10 cellular contexts compared by ENCODE assay signal in genomic region chr12:8034802-8035201, GRCh38. TPM values are rescaled to one million over a fixed set of nuclear protein-coding genes. Genes with fewer than 3 reads are reported as not detected.
DNase-seq lines count a peak whose midpoint lies in the region; ATAC-seq and TF ChIP-seq lines count a peak whose summit lies in the region.
"Had no signal": no experiment of that assay in that cellular context is flagged by ENCODE, and none has a peak within 500 bp of the region (broad histone marks: within the 10 kb centered on the region; RNA-seq: fewer than 3 reads in every experiment).

No MANE protein-coding gene starts in this region.

- H3K36me3 ChIP-seq in HUES6 (ENCODE audit: control insufficient read depth, insufficient read depth, low read length), result peaks cover 2% of the 10 kb centered on the region; the same call in 1 of the 2 replicates
- peaks cover 2% of the 10 kb centered on the region for H3K36me3 ChIP-seq in colonic mucosa

- no peak for ATAC-seq in natural killer cell

- H3K4me1 Mint-ChIP-seq in natural killer cell, result peaks cover 69 to 72% of the 10 kb centered on the region in 2 donors

- TF ChIP-seq CTCF in AG04449 (IDR thresholded peaks at IDR 0.05; ENCODE audit: insufficient read depth, low read length, missing control alignments) (no peak), colonic mucosa (IDR thresholded peaks at IDR 0.05) (no peak), natural killer cell (IDR thresholded peaks at IDR 0.05) (no peak)

- H3K27ac ChIP-seq in HUES6 (ENCODE audit: low read depth, low read length) (no peak overlapping the region), colonic mucosa (no peak overlapping the region)

- POLR2A ChIA-PET in AG04449 (lab: Yijun Ruan, JAX), result interaction anchor here (0.5 kb wide), 1 partner anchor 43 kb away, joined by 3 read pairs; no protein-coding TSS in a partner anchor

- H3K9ac ChIP-seq in HUES6 (ENCODE audit: low read length) (no peak overlapping the region), colonic mucosa (ENCODE audit: low read depth in 2 of 2, low read length in 2 of 2) (peak overlapping the region in 1 of 2 donors; percentile 95)

- intact Hi-C loops in colonic mucosa (cut with DNase I) (loop anchor here (5.0 kb wide), 1 partner anchor 47 kb away; the partner anchor contains the start of gene NECAP1), natural killer cell (cut with micrococcal nuclease) (no loop called here)

- H3K4me3 ChIP-seq in AG04449 (ENCODE audit: low read depth, low read length) (peak overlapping the region; percentile 84), HUES6 (ENCODE audit: low read depth, low read length) (peak overlapping the region; percentile 93; the same call in 1 of the 2 replicates), colonic mucosa (peak overlapping the region; percentile 94)

- CTCF ChIA-PET in AG04449 (lab: Yijun Ruan, JAX), result interaction anchor here (1.3 to 5.6 kb wide), 4 partner anchors 10 to 197 kb away, joined by 3 to 66 read pairs (median 16); no protein-coding TSS in a partner anchor

- no peak for DNase-seq in AG04449 (ENCODE audit: low read depth, low spot score)
- DNase-seq in colonic mucosa, result no peak
- DNase-seq in natural killer cell, result no peak
- DNase-seq in NCI-H748 (lab: John Stamatoyannopoulos, UW; ENCODE audit: unreplicated experiment), result no peak
- DNase-seq in NCI-H69 (lab: John Stamatoyannopoulos, UW), result no peak
- DNase-seq in epidermal melanocyte (ENCODE audit: insufficient read length, low spot score), result no peak
- DNase-seq in NCI-H1092 (lab: John Stamatoyannopoulos, UW), result no peak
- DNase-seq: GF-D8, HCEC 1CT had no signal

- H3K4me1 ChIP-seq in HUES6 (ENCODE audit: control insufficient read depth, insufficient read depth, low read length) (peaks cover 60% of the 10 kb centered on the region), colonic mucosa (peaks cover 38% of the 10 kb centered on the region)

- H3K9me3 ChIP-seq in HUES6 (ENCODE audit: control insufficient read depth, insufficient read depth, low read depth, low read length) (no peaks in the 10 kb centered on the region), colonic mucosa (no peaks in the 10 kb centered on the region)

- H3K27me3 Mint-ChIP-seq in natural killer cell (ENCODE audit: low read depth in 2 of 2), result no peaks in the 10 kb centered on the region

- no peaks in the 10 kb centered on the region for H3K36me3 Mint-ChIP-seq in natural killer cell

- peak overlapping the region; percentile 71 for H3K4me3 Mint-ChIP-seq in natural killer cell

- no peaks in the 10 kb centered on the region for H3K9me3 Mint-ChIP-seq in natural killer cell

- H3K27ac Mint-ChIP-seq in natural killer cell, result peak overlapping the region; percentile 57 to 74

- H3K27me3 ChIP-seq in HUES6 (ENCODE audit: control insufficient read depth, insufficient read depth, low read length), result no peaks in the 10 kb centered on the region
- H3K27me3 ChIP-seq in colonic mucosa, result no peaks in the 10 kb centered on the region

RNA-seq across cellular contexts. Expression of gene FOXJ2, which starts 2.3 kb away (rescaled TPM):
- total RNA-seq in colonic mucosa, result 10 to 100 TPM; 10.7 to 14.9 TPM
- total RNA-seq in natural killer cell, result 10 to 100 TPM; 27.8 to 28.5 (median 28.4) TPM

RNA-seq across cellular contexts. Expression of gene C3AR1, which starts 31.4 kb away (rescaled TPM):
- total RNA-seq in colonic mucosa (1 to 10 TPM; 1.8 to 7.9 TPM), natural killer cell (10 to 100 TPM in 2 of 3 donors, 1 to 10 TPM in 1; 9.5 to 16.9 (median 13.0) TPM)

RNA-seq across cellular contexts. Expression of gene NECAP1, which starts 47.3 kb away (rescaled TPM):
- total RNA-seq in colonic mucosa (10 to 100 TPM; 43.7 to 46.1 TPM), natural killer cell (100 to 1,000 TPM; 100 to 122 (median 115) TPM)
